Comparison of ENCODE assay signal across 8 cellular contexts in the genomic region with DNA sequence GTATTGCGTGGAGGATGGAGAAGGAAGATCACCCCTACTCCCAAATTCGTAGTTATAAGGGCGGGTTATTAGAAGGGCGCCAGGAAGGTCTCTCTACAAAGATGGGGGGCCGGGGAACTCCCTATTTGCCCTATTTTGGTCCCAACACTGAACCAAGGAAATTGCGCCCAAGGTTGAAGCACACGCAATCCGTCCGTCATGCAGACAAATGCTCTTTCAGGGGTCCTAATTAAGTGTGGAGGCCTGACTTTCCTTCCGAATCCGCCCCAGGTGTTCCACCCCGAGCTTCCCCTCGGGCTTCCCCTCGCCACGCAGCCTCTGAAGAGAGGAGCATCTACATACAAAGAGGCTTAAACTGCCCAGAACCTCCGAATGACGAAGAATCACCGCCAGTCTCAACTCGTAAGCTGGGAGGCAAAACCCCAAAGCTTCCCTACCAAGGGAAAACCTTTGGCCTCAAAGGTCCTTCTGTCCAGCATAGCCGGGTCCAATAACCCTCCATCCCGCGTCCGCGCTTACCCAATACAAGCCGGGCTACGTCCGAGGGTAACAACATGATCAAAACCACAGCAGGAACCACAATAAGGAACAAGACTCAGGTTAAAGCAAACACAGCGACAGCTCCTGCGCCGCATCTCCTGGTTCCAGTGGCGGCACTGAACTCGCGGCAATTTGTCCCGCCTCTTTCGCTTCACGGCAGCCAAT. TPM values are rescaled to one million over a fixed set of nuclear protein-coding genes. Genes with fewer than 3 reads are reported as not detected.
A peak's percentile ranks its signal among the peaks of the same experiment; 100 is the strongest.
DNase-seq lines count a peak whose midpoint lies in the region; ATAC-seq and TF ChIP-seq lines count a peak whose summit lies in the region.

Gene NPAT (minus strand): TSS at position 658 of the 705 bp plus-strand sequence. CDS start 102 bp downstream, at position 556.

- TF ChIP-seq CTCF in vagina (IDR thresholded peaks at IDR 0.05): no peak

- H3K36me3 ChIP-seq in BLaER1 (peaks cover 17% of the 10 kb centered on the region; the same call in 1 of the 2 replicates), muscle layer of duodenum (ENCODE audit: control insufficient read depth in 1 of 2, insufficient read depth in 2 of 2, low read length in 2 of 2) (peaks cover 0 to 7% of the 10 kb centered on the region in 2 donors), vagina (no peaks in the 10 kb centered on the region)

- no peaks in the 10 kb centered on the region for H3K9me3 ChIP-seq in BLaER1
- H3K9me3 ChIP-seq in muscle layer of duodenum (ENCODE audit: control insufficient read depth in 1 of 2, low read length in 2 of 2): no peaks in the 10 kb centered on the region
- H3K9me3 ChIP-seq in vagina: no peaks in the 10 kb centered on the region

- intact Hi-C loops in vagina (cut with DNase I): no loop called here

- H3K9ac ChIP-seq in BLaER1: peak within 1 kb of the TSS; percentile 94

- H3K4me3 ChIP-seq in BLaER1 (peak within 1 kb of the TSS; percentile 88), muscle layer of duodenum (ENCODE audit: low read depth in 1 of 2, low read length in 2 of 2) (peak within 1 kb of the TSS; percentile 77 to 95), vagina (peak within 1 kb of the TSS; percentile 74)

- H3K27ac ChIP-seq in BLaER1 (peak within 1 kb of the TSS; percentile 92), muscle layer of duodenum (ENCODE audit: low read length) (peak within 1 kb of the TSS; percentile 100), vagina (peak within 1 kb of the TSS; percentile 97)

- peak; percentile 92 to 95 for TF ChIP-seq POLR2A in vagina (IDR thresholded peaks at IDR 0.05)

- DNase-seq in dermis microvascular lymphatic vessel endothelial cell (ENCODE audit: low read depth in 2 of 2): no peak
- DNase-seq in vagina (ENCODE audit: extremely low spot score in 2 of 2): no peak
- DNase-seq in GM19240 (ENCODE audit: insufficient read length, low spot score): no peak

- H3K27me3 ChIP-seq in BLaER1 (no peaks in the 10 kb centered on the region), muscle layer of duodenum (ENCODE audit: low read depth, low read length) (no peaks in the 10 kb centered on the region), vagina (no peaks in the 10 kb centered on the region)

- H3K4me2 ChIP-seq in BLaER1: peak within 1 kb of the TSS; percentile 91

- H3K4me1 ChIP-seq in BLaER1: peaks cover 58% of the 10 kb centered on the region
- H3K4me1 ChIP-seq in muscle layer of duodenum (ENCODE audit: control insufficient read depth in 1 of 2, insufficient read depth in 2 of 2, low read length in 2 of 2): peaks cover 9 to 24% of the 10 kb centered on the region in 2 donors
- H3K4me1 ChIP-seq in vagina: peaks cover 50% of the 10 kb centered on the region

- peak; percentile 1 for ATAC-seq in GM21360 (IDR thresholded peaks at IDR 0.05; ENCODE audit: unreplicated experiment)
- ATAC-seq in HG03571 (IDR thresholded peaks at IDR 0.05; ENCODE audit: unreplicated experiment): no peak

- H4K20me1 ChIP-seq in BLaER1: peaks cover 48% of the 10 kb centered on the region

TF ChIP-seq in PFSK-1, 5 proteins besides CTCF, POLR2A, EP300 and RAD21:
- peak; percentile 78; the same call in 1 of the 2 replicates for TF ChIP-seq TAF1 (IDR thresholded peaks at IDR 0.05; ENCODE audit: borderline replicate concordance, insufficient read depth, low read length)
- no peak for TF ChIP-seq FOXP2 (optimal IDR thresholded peaks at IDR 0.05; ENCODE audit: borderline replicate concordance, extremely low read depth, extremely low read length, insufficient read depth)
- TF ChIP-seq POLR2AphosphoS5 (IDR thresholded peaks at IDR 0.05; ENCODE audit: low read depth, low read length): peak; percentile 50; the same call in 1 of the 2 replicates
- peak; percentile 86 for TF ChIP-seq SIN3A (IDR thresholded peaks at IDR 0.05; ENCODE audit: borderline replicate concordance, insufficient read depth, low read length)
- TF ChIP-seq REST (IDR thresholded peaks at IDR 0.05; ENCODE audit: insufficient read depth in 1 of 2, low read depth in 2 of 2, low read length in 2 of 2): peak in 1 of 2 experiments; percentile 52; a peak in 1 of 4 replicates

RNA-seq across cellular contexts. Expression of gene NPAT, which starts in this region (rescaled TPM):
- 2.8 TPM for polyA plus RNA-seq in PFSK-1 (2012; ENCODE audit: insufficient read length, low read depth)
- total RNA-seq in dermis microvascular lymphatic vessel endothelial cell (11.9 and 14.7 TPM in 2 replicates), vagina (15.2 TPM)
